Comparison of ENCODE assay signal across 8 cellular contexts in genomic region chr16:84647830-84648594, GRCh38. TPM values are rescaled to one million over a fixed set of nuclear protein-coding genes. Genes with fewer than 3 reads are reported as not detected.
DNase-seq lines count a peak whose midpoint lies in the region; ATAC-seq, FAIRE-seq and TF ChIP-seq lines count a peak whose summit lies in the region.

Gene KLHL36, plus strand, starts transcription at chr16:84648511. Its CDS starts 2,357 bp downstream, at chr16:84650868.

- peaks cover 2% of the 10 kb centered on the region for H3K27me3 Mint-ChIP-seq in astrocyte (ENCODE audit: low read depth, unreplicated experiment)

- H3K4me2 ChIP-seq in astrocyte (ENCODE audit: low read length) = peak within 1 kb of the TSS; percentile 90

- peaks cover 35% of the 10 kb centered on the region for H4K20me1 ChIP-seq in astrocyte (ENCODE audit: insufficient read depth, low read length)

- H3K27ac Mint-ChIP-seq in astrocyte (ENCODE audit: unreplicated experiment) = peak within 1 kb of the TSS; percentile 63

- H3K27ac ChIP-seq in astrocyte (ENCODE audit: low read depth, low read length) = peak within 1 kb of the TSS; percentile 34

- peak; percentile 77 for DNase-seq in CD1c-positive myeloid dendritic cell (ENCODE audit: extremely low spot score)
- peak; percentile 95 for DNase-seq in GM19238 (ENCODE audit: insufficient read length, low spot score)
- peak; percentile 58 to 69 (median 62) for DNase-seq in T-helper 2 cell
- DNase-seq in astrocyte (ENCODE audit: low read depth) = no peak
- DNase-seq in hypothalamus (lab: John Stamatoyannopoulos, UW) = peak in 41 of 51 donors; percentile 5 to 77 (median 35)
- DNase-seq in sciatic nerve (ENCODE audit: low spot score) = peak; percentile 79
- no peak for DNase-seq in NK-92 treated with Interleukin-12 subunit alpha and Interleukin-12 subunit beta, amount 100 ng/mL, for 24 hours (lab: John Stamatoyannopoulos, UW)

- H3K36me3 Mint-ChIP-seq in astrocyte (ENCODE audit: low read depth, unreplicated experiment) = peaks cover 4% of the 10 kb centered on the region

- intact Hi-C loops in sciatic nerve (cut with DNase I) = no loop called here

- FAIRE-seq in astrocyte (lab: Jason Lieb, UNC) = no peak

- TF ChIP-seq CTCF in astrocyte (IDR thresholded peaks at IDR 0.05; ENCODE audit: insufficient read depth, low read depth, low read length) = no peak

- peaks cover 42% of the 10 kb centered on the region for H3K4me1 ChIP-seq in astrocyte (ENCODE audit: insufficient read depth, low read length)

- peak within 1 kb of the TSS; percentile 89 for H3K4me3 Mint-ChIP-seq in astrocyte (ENCODE audit: unreplicated experiment)

- peak within 1 kb of the TSS; percentile 74 for H3K9ac ChIP-seq in astrocyte (ENCODE audit: low read length)

- H3K79me2 ChIP-seq in astrocyte (ENCODE audit: insufficient read depth, low read length) = peaks cover 6% of the 10 kb centered on the region

- H3K36me3 ChIP-seq in astrocyte (ENCODE audit: insufficient read depth, low read length) = peaks cover 5% of the 10 kb centered on the region

- peak within 1 kb of the TSS; percentile 98 for H2AFZ ChIP-seq in astrocyte (ENCODE audit: low read depth, low read length)

- H3K27me3 ChIP-seq in astrocyte (ENCODE audit: insufficient read depth, low read length) = no peaks in the 10 kb centered on the region

- H3K9me3 Mint-ChIP-seq in astrocyte (ENCODE audit: unreplicated experiment) = no peaks in the 10 kb centered on the region

- H3K4me3 ChIP-seq in astrocyte (ENCODE audit: insufficient read depth, low read depth, low read length) = peak within 1 kb of the TSS; percentile 65

- ATAC-seq in HG03432 (IDR thresholded peaks at IDR 0.05; ENCODE audit: unreplicated experiment) = peak; percentile 89
- peak; percentile 70 for ATAC-seq in sciatic nerve

- peaks cover 2% of the 10 kb centered on the region for H3K9me3 ChIP-seq in astrocyte (ENCODE audit: insufficient read depth, low read depth, low read length)

- peaks cover 33% of the 10 kb centered on the region for H3K4me1 Mint-ChIP-seq in astrocyte (ENCODE audit: low read depth, unreplicated experiment)

RNA-seq across cellular contexts. Expression of gene KLHL36, which starts in this region (rescaled TPM):
- 46.3 and 49.0 TPM in 2 replicates for total RNA-seq in astrocyte
- 60.2 TPM for total RNA-seq in sciatic nerve

Comparison
In these comparisons a context has a peak if more than half of its experiments do, and no peak if none do; other contexts are left out.
1. DNase-seq: peak in CD1c-positive myeloid dendritic cell (single experiment), GM19238 (single experiment), T-helper 2 cell (5 of 5), hypothalamus (41 of 51) and sciatic nerve (single experiment); none in astrocyte (single experiment) and NK-92 treated with Interleukin-12 subunit alpha and Interleukin-12 subunit beta, amount 100 ng/mL, for 24 hours (single experiment).